ENCODE assay signal across 7 cellular contexts in the genomic region with DNA sequence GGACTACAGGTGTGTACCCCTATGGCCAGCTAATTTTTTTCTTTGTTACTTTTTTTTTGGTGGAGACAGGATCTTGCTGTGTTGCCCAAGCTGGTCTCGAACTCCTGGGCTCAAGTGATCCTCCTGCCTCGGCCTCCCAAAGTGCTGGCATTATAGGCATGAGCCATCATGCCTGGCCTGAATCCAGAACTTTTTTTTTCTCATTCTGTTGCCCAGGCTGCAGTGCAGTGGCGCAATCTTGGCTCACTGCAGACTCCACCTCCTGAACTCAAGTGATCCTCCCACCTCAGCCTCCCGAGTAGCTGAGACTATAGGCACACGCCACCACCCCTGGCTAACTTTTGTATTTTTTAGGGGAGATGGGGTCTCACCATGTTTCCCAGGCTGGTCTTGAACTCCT. TPM values are rescaled to one million over a fixed set of nuclear protein-coding genes. Genes with fewer than 3 reads are reported as not detected.
DNase-seq lines count a peak whose midpoint lies in the region; ATAC-seq and TF ChIP-seq lines count a peak whose summit lies in the region.
"Not testable (repeated sequence)": the region's sequence is repeated elsewhere in the genome, so short reads cannot be mapped to it uniquely, and the experiment has no call there.

No MANE protein-coding gene starts in this region.

- H3K79me2 ChIP-seq in GM23248 (ENCODE audit: insufficient read depth): peaks cover 56% of the 10 kb centered on the region
- peaks cover 51% of the 10 kb centered on the region for H3K79me2 ChIP-seq in hepatocyte

- peak; percentile 20 for DNase-seq in GM23248
- DNase-seq in NCI-H2196 (lab: John Stamatoyannopoulos, UW; ENCODE audit: unreplicated experiment): peak; percentile 5
- DNase-seq in activated T-cell treated with anti-CD3 and anti-CD28 coated beads, Interleukin-2, amount 50 U/mL, for 72 hours; hepatocyte (ENCODE audit: low spot score): not testable (repeated sequence)
- peak; percentile 29 to 52 for DNase-seq in cardiac fibroblast (ENCODE audit: low read depth in 2 of 2)
- peak; percentile 19 for DNase-seq in renal cortical epithelial cell (ENCODE audit: low read depth)

- not testable (repeated sequence) for H3K9me3 Mint-ChIP-seq in activated T-cell treated with anti-CD3 and anti-CD28 coated beads, Interleukin-2, amount 50 U/mL, for 72 hours

- H3K4me1 Mint-ChIP-seq in activated T-cell treated with anti-CD3 and anti-CD28 coated beads, Interleukin-2, amount 50 U/mL, for 72 hours (ENCODE audit: low read depth): peaks cover 16% of the 10 kb centered on the region

- not testable (repeated sequence) for H3K4me3 ChIP-seq in GM23248; cardiac fibroblast (replicated peaks in 1 of 2; ENCODE audit: low read depth in 2 of 2, low read length in 2 of 2); hepatocyte

- not testable (repeated sequence) for H3K9me2 ChIP-seq in GM23248 (ENCODE audit: insufficient read depth); hepatocyte (replicated peaks; ENCODE audit: insufficient read depth)

- H3K27ac ChIP-seq in GM23248: not testable (repeated sequence)
- peak overlapping the region; percentile 79 for H3K27ac ChIP-seq in hepatocyte

- H2AFZ ChIP-seq in GM23248, hepatocyte: not testable (repeated sequence)

- H3K27ac Mint-ChIP-seq in activated T-cell treated with anti-CD3 and anti-CD28 coated beads, Interleukin-2, amount 50 U/mL, for 72 hours: peak overlapping the region; percentile 77

- not testable (repeated sequence) for TF ChIP-seq CTCF in cardiac fibroblast (IDR thresholded peaks at IDR 0.05; ENCODE audit: low read depth, low read length); hepatocyte (IDR thresholded peaks at IDR 0.05; ENCODE audit: poor library complexity)

- H3K9me3 ChIP-seq in GM23248 (ENCODE audit: low read depth); hepatocyte (ENCODE audit: low read depth): not testable (repeated sequence)

- not testable (repeated sequence) for H3K4me3 Mint-ChIP-seq in activated T-cell treated with anti-CD3 and anti-CD28 coated beads, Interleukin-2, amount 50 U/mL, for 72 hours

- not testable (repeated sequence) for H3K4me2 ChIP-seq in GM23248 (ENCODE audit: unreplicated experiment)
- peak overlapping the region; percentile 57 for H3K4me2 ChIP-seq in hepatocyte

- not testable (repeated sequence) for H4K20me1 ChIP-seq in GM23248 (ENCODE audit: insufficient read depth); hepatocyte (ENCODE audit: insufficient read depth, poor library complexity, severe bottlenecking)

- not testable (repeated sequence) for TF ChIP-seq EP300 in Ishikawa (IDR thresholded peaks at IDR 0.05; ENCODE audit: borderline replicate concordance)

- WGBS in GM23248 (ENCODE audit: low coverage in 1 of 2, low lambda C conversion rate in 2 of 2, missing lambda C conversion rate in 2 of 2), 2 experiments: 83 to 84% methylated on average over 5 of the region's 5 CpGs
- 93% methylated on average over 5 of the region's 5 CpGs for WGBS in hepatocyte (ENCODE audit: low lambda C conversion rate, missing lambda C conversion rate)

- H3K9ac ChIP-seq in GM23248: not testable (repeated sequence)

- H3K36me3 Mint-ChIP-seq in activated T-cell treated with anti-CD3 and anti-CD28 coated beads, Interleukin-2, amount 50 U/mL, for 72 hours (ENCODE audit: insufficient read depth in 2 of 2): peaks cover 4 to 11% of the 10 kb centered on the region in 2 donors

- not testable (repeated sequence) for ATAC-seq in activated T-cell treated with anti-CD3 and anti-CD28 coated beads, Interleukin-2, amount 50 U/mL, for 72 hours (replicated peaks in 1 of 2)

- TF ChIP-seq RAD21 in Ishikawa (IDR thresholded peaks at IDR 0.05; ENCODE audit: low read depth): not testable (repeated sequence)

- H3F3A ChIP-seq in GM23248 (ENCODE audit: insufficient read depth): peaks cover 32% of the 10 kb centered on the region

- not testable (repeated sequence) for H3K27me3 Mint-ChIP-seq in activated T-cell treated with anti-CD3 and anti-CD28 coated beads, Interleukin-2, amount 50 U/mL, for 72 hours (ENCODE audit: low read depth)

- in situ Hi-C loops in GM23248 (cut with MboI): not testable (repeated sequence)

- peaks cover 15% of the 10 kb centered on the region for H3K36me3 ChIP-seq in GM23248 (ENCODE audit: low read depth)
- not testable (repeated sequence) for H3K36me3 ChIP-seq in hepatocyte (replicated peaks; ENCODE audit: insufficient read depth, low read depth)

- not testable (repeated sequence) for H3K27me3 ChIP-seq in GM23248 (replicated peaks; ENCODE audit: insufficient read depth); hepatocyte

- H3K4me1 ChIP-seq in GM23248 (ENCODE audit: insufficient read depth): not testable (repeated sequence)
- peaks cover 14% of the 10 kb centered on the region for H3K4me1 ChIP-seq in hepatocyte (ENCODE audit: insufficient read depth)

TF ChIP-seq in Ishikawa, 13 proteins besides CTCF, POLR2A, EP300 and RAD21:
- TF ChIP-seq CEBPB (IDR thresholded peaks at IDR 0.05) (peak; percentile 82), NFIC (IDR thresholded peaks at IDR 0.05) (0 out of 2 replicates have a peak, but pooled peaks have one; percentile 17)

RNA-seq across cellular contexts. Expression of a gene that starts 6.3 kb away (rescaled TPM):
- 15.9 and 17.2 TPM in 2 replicates for total RNA-seq in GM23248 (2014; rRNA removed; shearing (Covaris generic))
- polyA plus RNA-seq in GM23248 (2016; fragmentation: Nextera tagmentation; extraction: Ambion mirVana): 18.3 and 18.8 TPM in 2 replicates
- total RNA-seq in activated T-cell treated with anti-CD3 and anti-CD28 coated beads, Interleukin-2, amount 50 U/mL, for 72 hours: 10 to 100 TPM; 29.4 to 37.9 TPM
- 35.0 and 36.2 TPM in 2 replicates for total RNA-seq in hepatocyte
- 19.0 and 26.0 TPM in 2 replicates for polyA plus RNA-seq in hepatocyte
- 30.9 and 32.0 TPM in 2 replicates for total RNA-seq in renal cortical epithelial cell

RNA-seq across cellular contexts. Expression of a gene that starts 6.3 kb away (rescaled TPM):
- total RNA-seq in GM23248 (2014; rRNA removed; shearing (Covaris generic)): 45.6 and 47.0 TPM in 2 replicates
- polyA plus RNA-seq in GM23248 (2016; fragmentation: Nextera tagmentation; extraction: Ambion mirVana) (68.6 and 70.3 TPM in 2 replicates), hepatocyte (42.7 and 53.9 TPM in 2 replicates)
- 10 to 100 TPM; 44.5 to 68.0 TPM for total RNA-seq in activated T-cell treated with anti-CD3 and anti-CD28 coated beads, Interleukin-2, amount 50 U/mL, for 72 hours
- total RNA-seq in hepatocyte (43.6 and 43.8 TPM in 2 replicates), renal cortical epithelial cell (25.5 and 35.4 TPM in 2 replicates)

RNA-seq across cellular contexts. Expression of a gene that starts 14.6 kb away (rescaled TPM):
- 247 and 358 TPM in 2 replicates for total RNA-seq in GM23248 (2014; rRNA removed; shearing (Covaris generic))
- polyA plus RNA-seq in GM23248 (2016; fragmentation: Nextera tagmentation; extraction: Ambion mirVana) (806 and 824 TPM in 2 replicates), hepatocyte (964 and 1,059 TPM in 2 replicates)
- total RNA-seq in activated T-cell treated with anti-CD3 and anti-CD28 coated beads, Interleukin-2, amount 50 U/mL, for 72 hours: 100 to 1,000 TPM; 282 to 295 TPM
- total RNA-seq in hepatocyte (522 and 581 TPM in 2 replicates), renal cortical epithelial cell (413 and 865 TPM in 2 replicates)

RNA-seq across cellular contexts. Expression of a gene that starts 17.0 kb away (rescaled TPM):
- 129 and 154 TPM in 2 replicates for total RNA-seq in GM23248 (2014; rRNA removed; shearing (Covaris generic))
- polyA plus RNA-seq in GM23248 (2016; fragmentation: Nextera tagmentation; extraction: Ambion mirVana): 329 and 345 TPM in 2 replicates
- 100 to 1,000 TPM; 158 to 165 TPM for total RNA-seq in activated T-cell treated with anti-CD3 and anti-CD28 coated beads, Interleukin-2, amount 50 U/mL, for 72 hours
- 157 and 166 TPM in 2 replicates for total RNA-seq in hepatocyte
- 263 and 312 TPM in 2 replicates for polyA plus RNA-seq in hepatocyte
- 190 and 199 TPM in 2 replicates for total RNA-seq in renal cortical epithelial cell

RNA-seq across cellular contexts. Expression of a gene that starts 43.4 kb away (rescaled TPM):
- 301 and 340 TPM in 2 replicates for total RNA-seq in GM23248 (2014; rRNA removed; shearing (Covaris generic))
- polyA plus RNA-seq in GM23248 (2016; fragmentation: Nextera tagmentation; extraction: Ambion mirVana) (778 and 782 TPM in 2 replicates), hepatocyte (630 and 641 TPM in 2 replicates)
- total RNA-seq in activated T-cell treated with anti-CD3 and anti-CD28 coated beads, Interleukin-2, amount 50 U/mL, for 72 hours: 100 to 1,000 TPM; 115 to 119 TPM
- total RNA-seq in hepatocyte (383 and 418 TPM in 2 replicates), renal cortical epithelial cell (216 and 417 TPM in 2 replicates)
